ENCODE assay signal across 16 cellular contexts in the genomic region with DNA sequence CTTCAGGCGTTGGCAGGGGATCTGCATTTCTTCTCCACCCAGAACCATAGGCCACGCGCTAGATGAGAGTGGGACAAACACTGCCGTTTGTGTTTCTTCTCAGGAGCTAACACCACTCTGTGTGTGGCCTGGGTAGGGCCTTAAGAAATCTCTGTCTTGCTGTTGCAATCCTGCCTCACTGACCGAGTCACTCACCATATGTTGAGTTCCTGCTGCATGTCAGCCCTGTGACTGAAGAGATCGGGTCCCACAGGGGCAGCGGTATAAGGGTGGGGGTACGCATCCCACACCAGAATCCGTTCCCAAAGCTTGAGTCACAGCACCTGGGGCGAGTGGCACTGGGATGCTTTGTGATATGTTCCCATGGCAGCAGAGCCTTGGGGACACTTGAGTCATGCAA.
DNase-seq lines count a peak whose midpoint lies in the region; ATAC-seq, FAIRE-seq and TF ChIP-seq lines count a peak whose summit lies in the region.
"Had no signal": no experiment of that assay in that cellular context is flagged by ENCODE, and none has a peak within 500 bp of the region (broad histone marks: within the 10 kb centered on the region; RNA-seq: fewer than 3 reads in every experiment).

No MANE protein-coding gene starts in this region.

- DNase-seq in G401 (ENCODE audit: low spot score) (peak; percentile 19), PC-9 (peak; percentile 60 to 92), fibroblast of pulmonary artery (ENCODE audit: low read depth) (peak; percentile 76), pancreas (no peak), NCI-H69 (lab: John Stamatoyannopoulos, UW) (no peak), pons (ENCODE audit: low spot score) (no peak)
- DNase-seq in activated CD8-positive, alpha-beta memory T cell treated with anti-CD3 and anti-CD28 coated beads, Interleukin-2, amount 50 U/mL, for 4 hours: no peak
- DNase-seq: activated CD8-positive, alpha-beta memory T cell treated with anti-CD3 and anti-CD28 coated beads, Interleukin-2, amount 50 U/mL, for 48 hours; activated naive CD8-positive, alpha-beta T cell treated with anti-CD3 and anti-CD28 coated beads for 36 hours; CD8-positive, alpha-beta T cell; mammary epithelial cell; stimulated activated CD4-positive, alpha-beta T cell treated with anti-CD3 and anti-CD28 coated beads, Interleukin-2, amount 100 ng/mL, for 24 hours; stimulated activated naive CD8-positive, alpha-beta T cell treated with anti-CD3 and anti-CD28 coated beads, Interleukin-15, Interleukin-2, amounts not matched to agents 100 U/mL and 50 U/mL, for 24 hours had no signal

- no peak overlapping the region for H3K27ac ChIP-seq in PC-9
- H3K27ac ChIP-seq in pancreas: no peak overlapping the region
- H3K27ac ChIP-seq: hepatocyte, VCaP had no signal

- in situ Hi-C loops in G401 (cut with HindIII; ENCODE audit: low sequenced_read_pairs): no loop called here

- H3K4me1 ChIP-seq in PC-9 (replicated peaks; ENCODE audit: insufficient read depth) (no peaks in the 10 kb centered on the region), pancreas (no peaks in the 10 kb centered on the region)

- ATAC-seq in pancreas: peak in 3 of 4 donors; percentile 13 to 45 (median 29)
- no peak for ATAC-seq in activated T-helper 17 cell treated with anti-CD3 and anti-CD28 coated beads, Interleukin-2, amount 50 U/mL, for 72 hours (replicated peaks)
- ATAC-seq: CD8-positive, alpha-beta T cell; stimulated activated naive CD8-positive, alpha-beta T cell treated with anti-CD3 and anti-CD28 coated beads, Interleukin-15, Interleukin-2, amounts not matched to agents 100 U/mL and 50 U/mL, for 24 hours had no signal

- no peak overlapping the region for H3K4me2 ChIP-seq in PC-9
- H3K4me2 ChIP-seq: hepatocyte had no signal

- no peaks in the 10 kb centered on the region for H3K9me3 Mint-ChIP-seq in activated T-helper 17 cell treated with anti-CD3 and anti-CD28 coated beads, Interleukin-2, amount 50 U/mL, for 72 hours
- H3K9me3 Mint-ChIP-seq: activated naive CD8-positive, alpha-beta T cell treated with anti-CD3 and anti-CD28 coated beads for 36 hours; CD8-positive, alpha-beta T cell had no signal

- no peaks in the 10 kb centered on the region for H3K9me2 ChIP-seq in PC-9 (ENCODE audit: insufficient read depth)

- no peaks in the 10 kb centered on the region for H3K27me3 Mint-ChIP-seq in activated T-helper 17 cell treated with anti-CD3 and anti-CD28 coated beads, Interleukin-2, amount 50 U/mL, for 72 hours
- H3K27me3 Mint-ChIP-seq: activated naive CD8-positive, alpha-beta T cell treated with anti-CD3 and anti-CD28 coated beads for 36 hours had no signal

- no peaks in the 10 kb centered on the region for H3K79me2 ChIP-seq in PC-9 (ENCODE audit: low read depth)
- H3K79me2 ChIP-seq: hepatocyte had no signal

- intact Hi-C loops in PC-9 (cut with micrococcal nuclease; ENCODE audit: unreplicated experiment): loop anchor here (2.0 to 5.0 kb wide), 4 partner anchors 91 to 517 kb away; partner anchors contain the start of gene OTULINL
- intact Hi-C loops in pancreas (cut with DNase I): no loop called here

- H3K27ac Mint-ChIP-seq in activated T-helper 17 cell treated with anti-CD3 and anti-CD28 coated beads, Interleukin-2, amount 50 U/mL, for 72 hours: no peak overlapping the region
- H3K27ac Mint-ChIP-seq: activated naive CD8-positive, alpha-beta T cell treated with anti-CD3 and anti-CD28 coated beads for 36 hours; CD8-positive, alpha-beta T cell had no signal

- H3K4me3 Mint-ChIP-seq in activated T-helper 17 cell treated with anti-CD3 and anti-CD28 coated beads, Interleukin-2, amount 50 U/mL, for 72 hours: no peak overlapping the region
- H3K4me3 Mint-ChIP-seq: activated naive CD8-positive, alpha-beta T cell treated with anti-CD3 and anti-CD28 coated beads for 36 hours; CD8-positive, alpha-beta T cell had no signal

- POLR2A ChIA-PET in PC-9 (lab: Charles Lee; ENCODE audit: unreplicated experiment): interaction anchor here (0.6 kb wide), 1 partner anchor 167 kb away, joined by 4 read pairs; no protein-coding TSS in a partner anchor

- TF ChIP-seq CTCF in PC-9 (conservative IDR thresholded peaks at IDR 0.05): no peak
- no peak for TF ChIP-seq CTCF in fibroblast of pulmonary artery (IDR thresholded peaks at IDR 0.05; ENCODE audit: low read length, missing control alignments)
- TF ChIP-seq CTCF in pancreas (IDR thresholded peaks at IDR 0.05): no peak

- H3K36me3 Mint-ChIP-seq in activated T-helper 17 cell treated with anti-CD3 and anti-CD28 coated beads, Interleukin-2, amount 50 U/mL, for 72 hours (ENCODE audit: low read depth): no peaks in the 10 kb centered on the region
- H3K36me3 Mint-ChIP-seq: CD8-positive, alpha-beta T cell had no signal

- H3K27me3 ChIP-seq in PC-9 (ENCODE audit: insufficient read depth, low read depth): no peaks in the 10 kb centered on the region
- H3K27me3 ChIP-seq in pancreas: no peaks in the 10 kb centered on the region
- H3K27me3 ChIP-seq: hepatocyte had no signal

- H3K36me3 ChIP-seq in PC-9 (ENCODE audit: low read depth): peaks cover 42% of the 10 kb centered on the region
- H3K36me3 ChIP-seq in pancreas: peaks cover 0 to 39% (median 11%) of the 10 kb centered on the region in 3 donors

- 88 to 90% methylated on average over 10 of the region's 10 CpGs for WGBS in pancreas, 2 donors

- no TSS peak for BruUV-seq in PC-9 (replicated peaks; lab: Mats Ljungman, UMichigan)

- FAIRE-seq in pancreas (lab: Jason Lieb, UNC): no peak

- H3K4me3 ChIP-seq in PC-9 (no peak overlapping the region), fibroblast of pulmonary artery (replicated peaks; ENCODE audit: low read depth, low read length) (no peak overlapping the region), pancreas (no peak overlapping the region)
- H3K4me3 ChIP-seq: hepatocyte had no signal

- no peaks in the 10 kb centered on the region; the same call in 1 of the 2 replicates for H4K20me1 ChIP-seq in PC-9 (ENCODE audit: insufficient read depth)

- CTCF ChIA-PET in PC-9 (lab: Charles Lee): no interaction called here

- no peaks in the 10 kb centered on the region for H3K4me1 Mint-ChIP-seq in activated T-helper 17 cell treated with anti-CD3 and anti-CD28 coated beads, Interleukin-2, amount 50 U/mL, for 72 hours

- H3K9me3 ChIP-seq in PC-9 (ENCODE audit: insufficient read depth, low read depth) (no peaks in the 10 kb centered on the region), pancreas (no peaks in the 10 kb centered on the region)

- no peak overlapping the region for H2AFZ ChIP-seq in PC-9
- H2AFZ ChIP-seq: hepatocyte had no signal

- H3F3A ChIP-seq in PC-9 (ENCODE audit: insufficient read depth, low read depth): peaks cover 9% of the 10 kb centered on the region

Comparison
In these comparisons a context has a peak if more than half of its experiments do, and no peak if none do; other contexts are left out.
1. DNase-seq: peak in G401 (single experiment), PC-9 (2 of 2) and fibroblast of pulmonary artery (single experiment); none in pancreas (0 of 6), NCI-H69 (single experiment), activated CD8-positive, alpha-beta memory T cell treated with anti-CD3 and anti-CD28 coated beads, Interleukin-2, amount 50 U/mL, for 4 hours (single experiment) and pons (single experiment).